ENCODE assay signal across 19 cellular contexts in genomic region chr13:112796190-112796915, GRCh38.
"Had no signal": no experiment of that assay in that cellular context is flagged by ENCODE, and none has a peak within 500 bp of the region (broad histone marks: within the 10 kb centered on the region; RNA-seq: fewer than 3 reads in every experiment).

No MANE protein-coding gene starts in this region.

- ATAC-seq: activated T-helper 17 cell treated with anti-CD3 and anti-CD28 coated beads, Interleukin-2, amount 50 U/mL, for 72 hours; mucosa of descending colon; naive thymus-derived CD4-positive, alpha-beta T cell; stimulated activated naive B cell treated with anti-CD40 and anti-IgM and Interleukin-4, amounts not matched to agents 10 μg/mL and 1 μg/mL and 100 μg/mL, for 72 hours had no signal

- H3K4me1 ChIP-seq: neural progenitor cell, uterus had no signal

- H3K36me3 ChIP-seq: neural progenitor cell, ovary, uterus, WERI-Rb-1 had no signal

- H3K9me3 ChIP-seq: mucosa of descending colon, ovary, uterus had no signal

- H3K4me3 ChIP-seq: dorsolateral prefrontal cortex, mucosa of descending colon, neural progenitor cell, ovary, uterus had no signal

- H3K27ac ChIP-seq: dorsolateral prefrontal cortex, neural progenitor cell, ovary, uterus, WERI-Rb-1 had no signal

- H3K27ac Mint-ChIP-seq: activated CD4-positive, alpha-beta memory T cell treated with anti-CD3 and anti-CD28 coated beads for 36 hours; activated T-helper 17 cell treated with anti-CD3 and anti-CD28 coated beads, Interleukin-2, amount 50 U/mL, for 72 hours; brain; memory B cell; neural progenitor cell; stimulated activated naive B cell treated with anti-CD40 and anti-IgM and Interleukin-4, amounts not matched to agents 10 μg/mL and 1 μg/mL and 100 μg/mL, for 72 hours had no signal

- H3K4me3 Mint-ChIP-seq: activated CD4-positive, alpha-beta memory T cell treated with anti-CD3 and anti-CD28 coated beads for 36 hours; activated T-helper 17 cell treated with anti-CD3 and anti-CD28 coated beads, Interleukin-2, amount 50 U/mL, for 72 hours; brain; memory B cell; naive thymus-derived CD4-positive, alpha-beta T cell; neural progenitor cell; stimulated activated naive B cell treated with anti-CD40 and anti-IgM and Interleukin-4, amounts not matched to agents 10 μg/mL and 1 μg/mL and 100 μg/mL, for 72 hours had no signal

- DNase-seq: activated CD4-positive, alpha-beta memory T cell treated with anti-CD3 and anti-CD28 coated beads for 36 hours; activated naive CD4-positive, alpha-beta T cell; activated T-cell treated with anti-CD3 and anti-CD28 coated beads, Interleukin-2, amount 50 U/mL, for 1 hour; anterior cingulate cortex; central memory CD4-positive, alpha-beta T cell; dorsolateral prefrontal cortex; erythroblast; kidney; mucosa of descending colon; naive thymus-derived CD4-positive, alpha-beta T cell; ovary; stimulated activated naive B cell treated with anti-CD40 and anti-IgM and Interleukin-4, amounts not matched to agents 10 μg/mL and 1 μg/mL and 100 μg/mL, for 72 hours; T-helper 2 cell; uterus; WERI-Rb-1 had no signal

- H3K27me3 ChIP-seq: dorsolateral prefrontal cortex, neural progenitor cell, ovary, uterus had no signal

- H3K4me1 Mint-ChIP-seq: activated T-helper 17 cell treated with anti-CD3 and anti-CD28 coated beads, Interleukin-2, amount 50 U/mL, for 72 hours; memory B cell; neural progenitor cell had no signal

- H3K27me3 Mint-ChIP-seq: activated CD4-positive, alpha-beta memory T cell treated with anti-CD3 and anti-CD28 coated beads for 36 hours; activated T-helper 17 cell treated with anti-CD3 and anti-CD28 coated beads, Interleukin-2, amount 50 U/mL, for 72 hours; brain; naive thymus-derived CD4-positive, alpha-beta T cell; stimulated activated naive B cell treated with anti-CD40 and anti-IgM and Interleukin-4, amounts not matched to agents 10 μg/mL and 1 μg/mL and 100 μg/mL, for 72 hours had no signal
